14 cellular contexts compared by ENCODE assay signal in genomic region chr5:116528519-116529234, GRCh38. TPM values are rescaled to one million over a fixed set of nuclear protein-coding genes. Genes with fewer than 3 reads are reported as not detected.
A peak's percentile ranks its signal among the peaks of the same experiment; 100 is the strongest.
DNase-seq lines count a peak whose midpoint lies in the region; ATAC-seq lines count a peak whose summit lies in the region.
"Had no signal": no experiment of that assay in that cellular context is flagged by ENCODE, and none has a peak within 500 bp of the region (broad histone marks: within the 10 kb centered on the region; RNA-seq: fewer than 3 reads in every experiment).

No MANE protein-coding gene starts in this region.

- no peak overlapping the region for H3K9ac ChIP-seq in stomach smooth muscle (ENCODE audit: low read length in 2 of 2)

- no peaks in the 10 kb centered on the region for H3K27me3 ChIP-seq in layer of hippocampus (ENCODE audit: control insufficient read depth, insufficient read depth, low read length)
- no peaks in the 10 kb centered on the region for H3K27me3 ChIP-seq in stomach smooth muscle (ENCODE audit: control insufficient read depth in 1 of 2, insufficient read depth in 2 of 2, low read length in 2 of 2)

- H3K36me3 ChIP-seq in stomach smooth muscle (ENCODE audit: control insufficient read depth in 2 of 2, insufficient read depth in 2 of 2, low read length in 2 of 2), result no peaks in the 10 kb centered on the region
- H3K36me3 ChIP-seq: SJSA1 had no signal

- H3K9me3 ChIP-seq in stomach smooth muscle (ENCODE audit: control insufficient read depth in 2 of 2, low read length in 2 of 2), result no peaks in the 10 kb centered on the region
- H3K9me3 ChIP-seq: psoas muscle, SJSA1 had no signal

- no peak for ATAC-seq in GM19467 (IDR thresholded peaks at IDR 0.05; ENCODE audit: unreplicated experiment)
- ATAC-seq: activated naive CD8-positive, alpha-beta T cell treated with anti-CD3 and anti-CD28 coated beads, Interleukin-2, amount 50 U/mL, for 24 hours; CD8-positive, alpha-beta T cell; psoas muscle had no signal

- DNase-seq in NCI-H146 treated with DMSO at 0.1 percent for 48 hours (lab: John Stamatoyannopoulos, UW; ENCODE audit: unreplicated experiment), result peak; percentile 41
- peak; percentile 93 for DNase-seq in SK-N-DZ (ENCODE audit: low spot score)
- DNase-seq in NCI-H226, result no peak
- DNase-seq in activated CD4-positive, alpha-beta T cell treated with anti-CD3 and anti-CD28 coated beads for 4 hours, result no peak
- DNase-seq: activated B cell treated with CpG ODN at 0.5 μM for 24 hours; activated naive CD8-positive, alpha-beta T cell treated with anti-CD3 and anti-CD28 coated beads, Interleukin-2, amount 50 U/mL, for 24 hours; activated T-cell treated with anti-CD3 and anti-CD28 coated beads for 4 hours; CD8-positive, alpha-beta T cell; NCI-H526; psoas muscle had no signal

- H3K27ac ChIP-seq in layer of hippocampus (ENCODE audit: low read depth, low read length) (peak overlapping the region; percentile 13), stomach smooth muscle (ENCODE audit: low read length) (peak overlapping the region; percentile 12)
- H3K27ac ChIP-seq: psoas muscle, SJSA1 had no signal

- H3K4me3 ChIP-seq in stomach smooth muscle (ENCODE audit: low read length in 2 of 2), result peak overlapping the region; percentile 21 to 47
- H3K4me3 ChIP-seq: psoas muscle, SJSA1 had no signal

- peaks cover 28% of the 10 kb centered on the region for H3K4me1 ChIP-seq in stomach smooth muscle (ENCODE audit: control insufficient read depth, insufficient read depth, low read length)
- H3K4me1 ChIP-seq: SJSA1 had no signal

RNA-seq across cellular contexts. Expression of gene SEMA6A, which starts 45.9 kb away (rescaled TPM):
- 27.9 and 35.0 TPM in 2 replicates for polyA plus RNA-seq in SK-N-DZ (2014; cell fraction: cytosol; rRNA removed)
- 39.6 and 62.3 TPM in 2 replicates for polyA plus RNA-seq in SK-N-DZ (2014; cell fraction: nucleus; rRNA removed)

Comparison
In these comparisons a context has a peak if more than half of its experiments do, and no peak if none do; other contexts are left out.
1. DNase-seq: peak in NCI-H146 treated with DMSO at 0.1 percent for 48 hours (single experiment) and SK-N-DZ (single experiment); none in NCI-H226 (single experiment) and activated CD4-positive, alpha-beta T cell treated with anti-CD3 and anti-CD28 coated beads for 4 hours (0 of 2).